In genomic region chr2:20146401-20146800, GRCh38 we compare ENCODE assay signal across 17 cellular contexts.
A peak's percentile ranks its signal among the peaks of the same experiment; 100 is the strongest.
DNase-seq lines count a peak whose midpoint lies in the region; ATAC-seq and TF ChIP-seq lines count a peak whose summit lies in the region.
"Had no signal": no experiment of that assay in that cellular context is flagged by ENCODE, and none has a peak within 500 bp of the region (broad histone marks: within the 10 kb centered on the region; RNA-seq: fewer than 3 reads in every experiment).

No MANE protein-coding gene starts in this region.

- H3K36me3 ChIP-seq in IMR-90 (ENCODE audit: control insufficient read depth, insufficient read depth, low read length) (no peaks in the 10 kb centered on the region), RWPE2 (ENCODE audit: low read depth) (no peaks in the 10 kb centered on the region)

- no peaks in the 10 kb centered on the region for H3K36me3 Mint-ChIP-seq in mesothelial cell of epicardium
- no peaks in the 10 kb centered on the region for H3K36me3 Mint-ChIP-seq in stimulated activated effector memory CD8-positive, alpha-beta T cell treated with anti-CD3 and anti-CD28 coated beads, Interleukin-12 subunit alpha, Interleukin-12 subunit beta, amount 100 ng/mL, for 72 hours
- H3K36me3 Mint-ChIP-seq: CD4-positive, CD25-positive, alpha-beta regulatory T cell had no signal

- H3K4me2 ChIP-seq in IMR-90 (ENCODE audit: low read depth, low read length) = no peak overlapping the region

- H3K56ac ChIP-seq in IMR-90 (ENCODE audit: extremely low read depth, insufficient read depth, low read length) = no peak overlapping the region

- no peak overlapping the region for H3K14ac ChIP-seq in IMR-90 (replicated peaks; ENCODE audit: low read depth, low read length)

- H3K18ac ChIP-seq in IMR-90 (ENCODE audit: low read depth, low read length) = no peak overlapping the region

- in situ Hi-C loops in IMR-90 (cut with MboI; ENCODE audit: low sequenced_read_pairs) = no loop called here

- intact Hi-C loops in IMR-90 (cut with micrococcal nuclease) = no loop called here

- BruUV-seq in IMR-90 (replicated peaks; lab: Mats Ljungman, UMichigan) = no TSS peak

- TF ChIP-seq CTCF in IMR-90 (conservative IDR thresholded peaks at IDR 0.05; ENCODE audit: low read depth, low read length) (no peak), RWPE2 (IDR thresholded peaks at IDR 0.05; ENCODE audit: poor library complexity, severe bottlenecking) (no peak), mesothelial cell of epicardium (IDR thresholded peaks at IDR 0.05; ENCODE audit: unreplicated experiment) (no peak)

- H3K79me1 ChIP-seq in IMR-90 (ENCODE audit: low read depth in 1 of 2, low read length in 2 of 2) = no peaks in the 10 kb centered on the region

- no peak overlapping the region for H3K4me3 ChIP-seq in IMR-90 (ENCODE audit: insufficient read depth, low read depth, low read length)
- H3K4me3 ChIP-seq in RWPE2 (ENCODE audit: severe bottlenecking) = no peak overlapping the region

- no peaks in the 10 kb centered on the region for H3K27me3 Mint-ChIP-seq in mesothelial cell of epicardium (ENCODE audit: low read depth)

- H3K4me1 Mint-ChIP-seq in mesothelial cell of epicardium = peaks cover 68% of the 10 kb centered on the region
- H3K4me1 Mint-ChIP-seq in stimulated activated effector memory CD8-positive, alpha-beta T cell treated with anti-CD3 and anti-CD28 coated beads, Interleukin-12 subunit alpha, Interleukin-12 subunit beta, amount 100 ng/mL, for 72 hours = no peaks in the 10 kb centered on the region
- H3K4me1 Mint-ChIP-seq: CD4-positive, CD25-positive, alpha-beta regulatory T cell had no signal

- no peak overlapping the region for H2BK5ac ChIP-seq in IMR-90 (ENCODE audit: low read depth, low read length, poor library complexity, severe bottlenecking)

- no peaks in the 10 kb centered on the region for H3K9me3 ChIP-seq in IMR-90 (ENCODE audit: control insufficient read depth, insufficient read depth, low read length)
- H3K9me3 ChIP-seq in RWPE2 (ENCODE audit: severe bottlenecking) = no peaks in the 10 kb centered on the region

- H2BK20ac ChIP-seq in IMR-90 (ENCODE audit: low read depth, low read length) = no peak overlapping the region

- no peaks in the 10 kb centered on the region for H4K20me1 ChIP-seq in IMR-90 (ENCODE audit: insufficient read depth, low read length)

- H3K4me3 Mint-ChIP-seq in mesothelial cell of epicardium = no peak overlapping the region
- no peak overlapping the region for H3K4me3 Mint-ChIP-seq in stimulated activated effector memory CD8-positive, alpha-beta T cell treated with anti-CD3 and anti-CD28 coated beads, Interleukin-12 subunit alpha, Interleukin-12 subunit beta, amount 100 ng/mL, for 72 hours
- H3K4me3 Mint-ChIP-seq: CD4-positive, CD25-positive, alpha-beta regulatory T cell had no signal

- H3K27ac ChIP-seq in IMR-90 (ENCODE audit: insufficient read depth, low read length) (no peak overlapping the region), RWPE2 (ENCODE audit: poor library complexity, severe bottlenecking) (no peak overlapping the region)

- peak overlapping the region; percentile 77 for H3K27ac Mint-ChIP-seq in mesothelial cell of epicardium
- H3K27ac Mint-ChIP-seq in stimulated activated effector memory CD8-positive, alpha-beta T cell treated with anti-CD3 and anti-CD28 coated beads, Interleukin-12 subunit alpha, Interleukin-12 subunit beta, amount 100 ng/mL, for 72 hours = no peak overlapping the region
- H3K27ac Mint-ChIP-seq: CD4-positive, CD25-positive, alpha-beta regulatory T cell had no signal

- dilution Hi-C loops in IMR-90 (cut with HindIII; ENCODE audit: low sequenced_read_pairs, unreplicated experiment) = no loop called here

- H2BK120ac ChIP-seq in IMR-90 (ENCODE audit: low read depth, low read length) = no peak overlapping the region

- TF ChIP-seq RAD21 in IMR-90 (IDR thresholded peaks at IDR 0.05; ENCODE audit: low read length) = no peak

- H3K23ac ChIP-seq in IMR-90 (ENCODE audit: low read depth, low read length) = no peak overlapping the region

- no peak overlapping the region for H3K4ac ChIP-seq in IMR-90 (ENCODE audit: low read depth, low read length)

- no peak overlapping the region for H3K9ac ChIP-seq in IMR-90 (ENCODE audit: low read depth, low read length)

- no CpG with 5 or more reads among the region's 2 CpGs for WGBS in IMR-90 (ENCODE audit: extremely low coverage in 2 of 2, insufficient read length in 1 of 2), 2 experiments

- POLR2A ChIA-PET in IMR-90 (lab: Charles Lee; ENCODE audit: unreplicated experiment) = no interaction called here

- H4K91ac ChIP-seq in IMR-90 (ENCODE audit: insufficient read depth, low read depth, low read length) = no peak overlapping the region

- H2AK9ac ChIP-seq in IMR-90 (replicated peaks; ENCODE audit: low read depth, low read length, poor library complexity) = no peak overlapping the region

- no peak overlapping the region for H4K5ac ChIP-seq in IMR-90 (ENCODE audit: low read depth, low read length)

- DNase-seq in IMR-90 (no peak), RWPE2 (ENCODE audit: low spot score) (peak; percentile 1), mesothelial cell of epicardium (ENCODE audit: low spot score in 2 of 2, unreplicated experiment in 2 of 2) (no peak), ureter (ENCODE audit: low spot score) (no peak), DMS53 (lab: John Stamatoyannopoulos, UW) (no peak)
- no peak for DNase-seq in stimulated activated effector memory CD8-positive, alpha-beta T cell treated with anti-CD3 and anti-CD28 coated beads, Interleukin-12 subunit alpha, Interleukin-12 subunit beta, amount 100 ng/mL, for 72 hours (ENCODE audit: low spot score in 2 of 2)
- DNase-seq in activated naive CD4-positive, alpha-beta T cell treated with Interleukin-2 at 50 U/mL for 16 hours = no peak
- DNase-seq: CD4-positive, CD25-positive, alpha-beta regulatory T cell; COR-L47; DMS79 treated with DMSO at 0.1 percent for 48 hours; NCI-H1092 treated with DMSO at 0.1 percent for 48 hours; NCI-H1436 treated with DMSO at 0.1 percent for 48 hours; NCI-H1930; NCI-H524 treated with DMSO at 0.1 percent for 48 hours; OCI-M1; SHP77 had no signal

- CTCF ChIA-PET in IMR-90 (lab: Yijun Ruan, JAX) = no interaction called here

- no peaks in the 10 kb centered on the region for H3K9me3 Mint-ChIP-seq in mesothelial cell of epicardium
- H3K9me3 Mint-ChIP-seq in stimulated activated effector memory CD8-positive, alpha-beta T cell treated with anti-CD3 and anti-CD28 coated beads, Interleukin-12 subunit alpha, Interleukin-12 subunit beta, amount 100 ng/mL, for 72 hours = no peaks in the 10 kb centered on the region
- H3K9me3 Mint-ChIP-seq: CD4-positive, CD25-positive, alpha-beta regulatory T cell had no signal

- H4K8ac ChIP-seq in IMR-90 (ENCODE audit: low read depth in 2 of 2, low read length in 2 of 2) = no peak overlapping the region

- H2AK5ac ChIP-seq in IMR-90 (ENCODE audit: low read depth, low read length) = no peak overlapping the region; the same call in 1 of the 2 replicates

- ATAC-seq in IMR-90 (ENCODE audit: low read depth) (no peak), RWPE2 (ENCODE audit: low read depth) (no peak)
- no peak for ATAC-seq in stimulated activated effector memory CD8-positive, alpha-beta T cell treated with anti-CD3 and anti-CD28 coated beads, Interleukin-12 subunit alpha, Interleukin-12 subunit beta, amount 100 ng/mL, for 72 hours
- ATAC-seq: HCT116 had no signal

- TF ChIP-seq POLR2A in IMR-90 (IDR thresholded peaks at IDR 0.05; ENCODE audit: low read depth, low read length) = no peak

- H3K4me1 ChIP-seq in IMR-90 (ENCODE audit: control insufficient read depth, insufficient read depth, low read length) = peaks cover 12% of the 10 kb centered on the region
- peaks cover 23% of the 10 kb centered on the region for H3K4me1 ChIP-seq in RWPE2 (ENCODE audit: insufficient read depth, poor library complexity, severe bottlenecking)

- H2AFZ ChIP-seq in IMR-90 (replicated peaks; ENCODE audit: low read length, poor library complexity) = no peak overlapping the region

- 0 out of 3 replicates have a peak overlapping the region, but pooled peaks have one; percentile 11 for H2BK15ac ChIP-seq in IMR-90 (ENCODE audit: low read depth, low read length)

- H3K27me3 ChIP-seq in IMR-90 (ENCODE audit: control insufficient read depth, insufficient read depth, low read length) = no peaks in the 10 kb centered on the region
- H3K27me3 ChIP-seq in RWPE2 (ENCODE audit: insufficient read depth, poor library complexity, severe bottlenecking) = no peaks in the 10 kb centered on the region

- H3K9me1 ChIP-seq in IMR-90 (ENCODE audit: insufficient read depth, low read length) = peaks cover 19% of the 10 kb centered on the region

TF ChIP-seq in IMR-90, 13 proteins besides CTCF, POLR2A, EP300 and RAD21 (continues in another document):
- TF ChIP-seq SMC3 (IDR thresholded peaks at IDR 0.05; ENCODE audit: low read depth, low read length) = no peak
- TF ChIP-seq MAFK (IDR thresholded peaks at IDR 0.05; ENCODE audit: low read depth, low read length) = no peak
- TF ChIP-seq FOS (IDR thresholded peaks at IDR 0.05; ENCODE audit: low read depth, low read length) = no peak
- no peak for TF ChIP-seq RCOR1 (IDR thresholded peaks at IDR 0.05; ENCODE audit: insufficient replicate concordance, low read length)
- no peak for TF ChIP-seq MXI1 (IDR thresholded peaks at IDR 0.05; ENCODE audit: borderline replicate concordance, low read depth, low read length)
- no peak for TF ChIP-seq ELK1 (IDR thresholded peaks at IDR 0.05; ENCODE audit: borderline replicate concordance, low read depth, low read length)
- no peak for TF ChIP-seq RFX5 (IDR thresholded peaks at IDR 0.05; ENCODE audit: low read depth, low read length)
- no peak for TF ChIP-seq USF2 (IDR thresholded peaks at IDR 0.05; ENCODE audit: low read depth, low read length)
- TF ChIP-seq CHD1 (IDR thresholded peaks at IDR 0.05; ENCODE audit: low read depth, low read length) = no peak
- no peak for TF ChIP-seq CEBPB (IDR thresholded peaks at IDR 0.05; ENCODE audit: low read depth, low read length)
- TF ChIP-seq NFE2L2 (IDR thresholded peaks at IDR 0.05; ENCODE audit: low read depth, low read length) = no peak
